ENCODE assay signal across 8 cellular contexts in genomic region chr14:24366664-24367505, GRCh38.
DNase-seq lines count a peak whose midpoint lies in the region; ATAC-seq and TF ChIP-seq lines count a peak whose summit lies in the region.

No MANE protein-coding gene starts in this region.

- H3K27ac ChIP-seq in RWPE1 = peak overlapping the region; percentile 47; the same call in 1 of the 2 replicates
- peak overlapping the region; percentile 56 to 98 (median 84) for H3K27ac ChIP-seq in skin epidermis

- no peak for TF ChIP-seq CTCF in RWPE1 (conservative IDR thresholded peaks at IDR 0.05; ENCODE audit: low read depth)
- no peak for TF ChIP-seq CTCF in choroid plexus epithelial cell (conservative IDR thresholded peaks at IDR 0.05; ENCODE audit: low read depth, low read length)

- no peak; the same call in 1 of the 2 replicates for TF ChIP-seq RAD21 in Ishikawa (IDR thresholded peaks at IDR 0.05; ENCODE audit: low read depth)

- H3K4me3 ChIP-seq in choroid plexus epithelial cell (ENCODE audit: low read depth, low read length) (peak overlapping the region; percentile 84), skin epidermis (peak overlapping the region; percentile 10 to 52 (median 40))

- DNase-seq in activated CD4-positive, CD25-positive, alpha-beta regulatory T cell (lab: John Stamatoyannopoulos, UW) = no peak
- DNase-seq in RWPE1 (ENCODE audit: low spot score) (no peak), choroid plexus epithelial cell (ENCODE audit: low read depth) (peak; percentile 98), islet precursor cell (peak; percentile 98)

- peak; percentile 42 to 51 for ATAC-seq in activated CD4-positive, CD25-positive, alpha-beta regulatory T cell treated with anti-CD3 and anti-CD28 coated beads, Interleukin-2, amount 50 U/mL, for 24 hours
- peak; percentile 57 for ATAC-seq in GM21786 (IDR thresholded peaks at IDR 0.05; ENCODE audit: unreplicated experiment)

- POLR2A ChIA-PET in RWPE1 (lab: Yijun Ruan, JAX; ENCODE audit: low non-redundant PET) = no interaction called here

- CTCF ChIA-PET in RWPE1 (lab: Yijun Ruan, JAX) = interaction anchor here (0.7 to 2.0 kb wide), 3 partner anchors 33 to 65 kb away, joined by 5 to 11 read pairs (median 9); no protein-coding TSS in a partner anchor

- peak; percentile 69; the same call in 1 of the 2 replicates for TF ChIP-seq EP300 in Ishikawa (IDR thresholded peaks at IDR 0.05; ENCODE audit: borderline replicate concordance)

TF ChIP-seq in Ishikawa, 13 proteins besides CTCF, POLR2A, EP300 and RAD21:
- TF ChIP-seq EGR1 (IDR thresholded peaks at IDR 0.05) = no peak
- peak; percentile 45 for TF ChIP-seq MAX (IDR thresholded peaks at IDR 0.05)
- TF ChIP-seq CREB1 (IDR thresholded peaks at IDR 0.05; ENCODE audit: low read depth) = peak; percentile 58
- TF ChIP-seq FOXM1 (IDR thresholded peaks at IDR 0.05; ENCODE audit: borderline replicate concordance, low read depth) = peak; percentile 23; the same call in 1 of the 2 replicates
- peak; percentile 76 for TF ChIP-seq USF1 (IDR thresholded peaks at IDR 0.05)
- TF ChIP-seq TCF12 (IDR thresholded peaks at IDR 0.05; ENCODE audit: low read depth) = peak; percentile 76
- 0 out of 2 replicates have a peak, but pooled peaks have one; percentile 35 for TF ChIP-seq CEBPB (IDR thresholded peaks at IDR 0.05)
- TF ChIP-seq TEAD4 (IDR thresholded peaks at IDR 0.05) = peak; percentile 61
- peak; percentile 83 for TF ChIP-seq ZBTB7A (IDR thresholded peaks at IDR 0.05; ENCODE audit: low read depth)
- peak; percentile 74 for TF ChIP-seq NFIC (IDR thresholded peaks at IDR 0.05)
- 0 out of 2 replicates have a peak, but pooled peaks have one; percentile 17 for TF ChIP-seq TAF1 (IDR thresholded peaks at IDR 0.05; ENCODE audit: low read depth)
- no peak for TF ChIP-seq REST (IDR thresholded peaks at IDR 0.05; ENCODE audit: low read depth)
- TF ChIP-seq YY1 (IDR thresholded peaks at IDR 0.05; ENCODE audit: low read depth) = peak; percentile 21; the same call in 1 of the 2 replicates
TF ChIP-seq in Ishikawa: peak in this region for 11.

Comparison
In these comparisons a context has a peak if more than half of its experiments do, and no peak if none do; other contexts are left out.
1. DNase-seq: peak in choroid plexus epithelial cell (single experiment) and islet precursor cell (single experiment); none in activated CD4-positive, CD25-positive, alpha-beta regulatory T cell (0 of 4) and RWPE1 (single experiment).